ENCODE assay signal across 23 cellular contexts in genomic region chr5:167812871-167813270, GRCh38.
"Had no signal": no experiment of that assay in that cellular context is flagged by ENCODE, and none has a peak within 500 bp of the region (broad histone marks: within the 10 kb centered on the region; RNA-seq: fewer than 3 reads in every experiment).

No MANE protein-coding gene starts in this region.

- ATAC-seq: gastrocnemius medialis; left cardiac atrium; lower lobe of right lung; naive thymus-derived CD8-positive, alpha-beta T cell; sciatic nerve; stimulated activated memory B cell treated with anti-CD40 and anti-IgM and Interleukin-4, amounts not matched to agents 10 μg/mL and 1 μg/mL and 100 μg/mL, for 72 hours had no signal

- H3K36me3 ChIP-seq: esophagus muscularis mucosa, gastrocnemius medialis, left ventricle myocardium inferior, lower lobe of right lung, spleen, tibial artery, upper lobe of left lung, vagina had no signal

- H3K9me3 Mint-ChIP-seq: neural crest cell; stimulated activated memory B cell treated with anti-CD40 and anti-IgM and Interleukin-4, amounts not matched to agents 10 μg/mL and 1 μg/mL and 100 μg/mL, for 72 hours; stimulated activated naive CD8-positive, alpha-beta T cell treated with anti-CD3 and anti-CD28 coated beads, Interleukin-15, Interleukin-2, amounts not matched to agents 100 ng/mL and 50 ng/mL, for 24 hours had no signal

- DNase-seq: effector CD8-positive, alpha-beta T cell; gastrocnemius medialis; glutamatergic neuron; islet precursor cell; left cardiac atrium; left ventricle myocardium inferior; lower lobe of right lung; naive thymus-derived CD8-positive, alpha-beta T cell; nucleus accumbens; spleen; stimulated activated CD4-positive, alpha-beta T cell treated with anti-CD3 and anti-CD28 coated beads, Interleukin-15, amount 100 ng/mL, for 24 hours; stimulated activated CD4-positive, alpha-beta T cell treated with anti-CD3 and anti-CD28 coated beads, Interleukin-1b, Interleukin-23, amount 100 ng/mL, for 48 hours; stimulated activated CD4-positive, alpha-beta T cell treated with anti-CD3 and anti-CD28 coated beads, Interleukin-4, amount 100 ng/mL, for 24 hours; tibial artery; upper lobe of left lung had no signal

- H3K36me3 Mint-ChIP-seq: naive thymus-derived CD8-positive, alpha-beta T cell; stimulated activated memory B cell treated with anti-CD40 and anti-IgM and Interleukin-4, amounts not matched to agents 10 μg/mL and 1 μg/mL and 100 μg/mL, for 72 hours had no signal

- H3K4me1 ChIP-seq: esophagus muscularis mucosa, gastrocnemius medialis, left ventricle myocardium inferior, lower lobe of right lung, parathyroid adenoma, spleen, tibial artery, upper lobe of left lung, vagina had no signal

- H3K79me2 ChIP-seq: parathyroid adenoma had no signal

- H3K27me3 Mint-ChIP-seq: stimulated activated memory B cell treated with anti-CD40 and anti-IgM and Interleukin-4, amounts not matched to agents 10 μg/mL and 1 μg/mL and 100 μg/mL, for 72 hours; stimulated activated naive CD8-positive, alpha-beta T cell treated with anti-CD3 and anti-CD28 coated beads, Interleukin-15, Interleukin-2, amounts not matched to agents 100 ng/mL and 50 ng/mL, for 24 hours had no signal

- H3K9ac ChIP-seq: parathyroid adenoma had no signal

- H3K4me3 ChIP-seq: coronary artery, esophagus muscularis mucosa, gastrocnemius medialis, left ventricle myocardium inferior, lower lobe of right lung, spleen, tibial artery, upper lobe of left lung, vagina had no signal

- H3K9me3 ChIP-seq: esophagus muscularis mucosa, gastrocnemius medialis, left ventricle myocardium inferior, lower lobe of right lung, spleen, tibial artery, upper lobe of left lung, vagina had no signal

- H3K27ac ChIP-seq: coronary artery, esophagus muscularis mucosa, gastrocnemius medialis, left ventricle myocardium inferior, lower lobe of right lung, parathyroid adenoma, spleen, tibial artery, upper lobe of left lung, vagina had no signal

- H3K27ac Mint-ChIP-seq: naive thymus-derived CD8-positive, alpha-beta T cell; stimulated activated memory B cell treated with anti-CD40 and anti-IgM and Interleukin-4, amounts not matched to agents 10 μg/mL and 1 μg/mL and 100 μg/mL, for 72 hours; stimulated activated naive CD8-positive, alpha-beta T cell treated with anti-CD3 and anti-CD28 coated beads, Interleukin-15, Interleukin-2, amounts not matched to agents 100 ng/mL and 50 ng/mL, for 24 hours had no signal

- H3K27me3 ChIP-seq: esophagus muscularis mucosa, gastrocnemius medialis, spleen, tibial artery, upper lobe of left lung, vagina had no signal

- H3K4me3 Mint-ChIP-seq: naive thymus-derived CD8-positive, alpha-beta T cell; neural crest cell; stimulated activated memory B cell treated with anti-CD40 and anti-IgM and Interleukin-4, amounts not matched to agents 10 μg/mL and 1 μg/mL and 100 μg/mL, for 72 hours; stimulated activated naive CD8-positive, alpha-beta T cell treated with anti-CD3 and anti-CD28 coated beads, Interleukin-15, Interleukin-2, amounts not matched to agents 100 ng/mL and 50 ng/mL, for 24 hours had no signal

- H2AFZ ChIP-seq: parathyroid adenoma had no signal

- H3K4me1 Mint-ChIP-seq: naive thymus-derived CD8-positive, alpha-beta T cell; stimulated activated memory B cell treated with anti-CD40 and anti-IgM and Interleukin-4, amounts not matched to agents 10 μg/mL and 1 μg/mL and 100 μg/mL, for 72 hours had no signal
